8 cellular contexts compared by ENCODE assay signal in genomic region chr4:98467627-98468072, GRCh38.
DNase-seq lines count a peak whose midpoint lies in the region; ATAC-seq and TF ChIP-seq lines count a peak whose summit lies in the region.

No MANE protein-coding gene starts in this region.

- TF ChIP-seq CTCF in DOHH2 (IDR thresholded peaks at IDR 0.05; ENCODE audit: low read depth, low read length, poor library complexity, severe bottlenecking) (peak; percentile 72), RWPE2 (IDR thresholded peaks at IDR 0.05; ENCODE audit: poor library complexity, severe bottlenecking) (peak; percentile 91), testis (IDR thresholded peaks at IDR 0.05) (peak; percentile 76 to 82 (median 81))

- H3K4me1 ChIP-seq in DOHH2 (ENCODE audit: control insufficient read depth, low read length) (0 out of 2 replicates have a peak, but pooled peaks cover 4% of the 10 kb centered on the region), RWPE2 (ENCODE audit: insufficient read depth, poor library complexity, severe bottlenecking) (peaks cover 17% of the 10 kb centered on the region), testis (peaks cover 26% of the 10 kb centered on the region)

- TF ChIP-seq POLR2A in testis (IDR thresholded peaks at IDR 0.05), result no peak

- DNase-seq in KBM-7 (peak; percentile 74), RWPE2 (ENCODE audit: low spot score) (peak; percentile 76), foreskin melanocyte (peak; percentile 65), non-pigmented ciliary epithelial cell (ENCODE audit: low read depth) (peak; percentile 83), testis (peak; percentile 89)
- DNase-seq in activated effector memory CD4-positive, alpha-beta T cell treated with anti-CD3 and anti-CD28 coated beads, Interleukin-2, amount 50 U/mL, for 16 hours, result peak; percentile 87

- H3K9me3 ChIP-seq in DOHH2 (ENCODE audit: control insufficient read depth, insufficient read depth, low read length), result no peaks in the 10 kb centered on the region
- no peaks in the 10 kb centered on the region for H3K9me3 ChIP-seq in RWPE2 (ENCODE audit: severe bottlenecking)
- no peaks in the 10 kb centered on the region for H3K9me3 ChIP-seq in testis

- peaks cover 18% of the 10 kb centered on the region for H3K27me3 ChIP-seq in DOHH2 (ENCODE audit: control insufficient read depth, low read length)
- no peaks in the 10 kb centered on the region for H3K27me3 ChIP-seq in RWPE2 (ENCODE audit: insufficient read depth, poor library complexity, severe bottlenecking)
- H3K27me3 ChIP-seq in testis, result no peaks in the 10 kb centered on the region

- ATAC-seq in GM21717 (IDR thresholded peaks at IDR 0.05; ENCODE audit: unreplicated experiment) (peak; percentile 95), RWPE2 (ENCODE audit: low read depth) (peak; percentile 92)

- peak overlapping the region; percentile 52 for H3K4me2 ChIP-seq in DOHH2 (ENCODE audit: low read length)

- WGBS in testis, 2 donors, result 1 to 2% methylated on average over 19 to 20 of the region's 20 CpGs

- no peaks in the 10 kb centered on the region for H3K79me2 ChIP-seq in DOHH2 (ENCODE audit: control insufficient read depth, low read length)

- no peaks in the 10 kb centered on the region for H3K9me2 ChIP-seq in DOHH2 (replicated peaks; ENCODE audit: control insufficient read depth, low read length)

- no peaks in the 10 kb centered on the region for H3K36me3 ChIP-seq in DOHH2 (ENCODE audit: control insufficient read depth, low read length)
- peaks cover 11% of the 10 kb centered on the region for H3K36me3 ChIP-seq in RWPE2 (ENCODE audit: low read depth)
- H3K36me3 ChIP-seq in testis (ENCODE audit: low read depth, missing control alignments), result no peaks in the 10 kb centered on the region

- in situ Hi-C loops in KBM-7 (cut with MboI; ENCODE audit: low pct_unique_long_range_greater_than_20kb, low sequenced_read_pairs), result no loop called here

- intact Hi-C loops in testis (cut with DNase I; ENCODE audit: low total_unique reads), result no loop called here

- no peak overlapping the region for H3K27ac ChIP-seq in DOHH2 (ENCODE audit: low read depth, low read length)
- peak overlapping the region; percentile 25 for H3K27ac ChIP-seq in RWPE2 (ENCODE audit: poor library complexity, severe bottlenecking)
- H3K27ac ChIP-seq in testis, result peak overlapping the region; percentile 26 to 44

- H3K4me3 ChIP-seq in DOHH2 (ENCODE audit: low read length) (0 out of 2 replicates have a peak overlapping the region, but pooled peaks have one; percentile 15), RWPE2 (ENCODE audit: severe bottlenecking) (peak overlapping the region; percentile 22), testis (peak overlapping the region; percentile 39 to 53)

- no peaks in the 10 kb centered on the region for H3F3A ChIP-seq in DOHH2 (ENCODE audit: control insufficient read depth, insufficient read depth)

- no peaks in the 10 kb centered on the region for H4K20me1 ChIP-seq in DOHH2 (ENCODE audit: control insufficient read depth, insufficient read depth, low read depth, low read length)
